ENCODE assay signal across 1 cellular context in the genomic region with DNA sequence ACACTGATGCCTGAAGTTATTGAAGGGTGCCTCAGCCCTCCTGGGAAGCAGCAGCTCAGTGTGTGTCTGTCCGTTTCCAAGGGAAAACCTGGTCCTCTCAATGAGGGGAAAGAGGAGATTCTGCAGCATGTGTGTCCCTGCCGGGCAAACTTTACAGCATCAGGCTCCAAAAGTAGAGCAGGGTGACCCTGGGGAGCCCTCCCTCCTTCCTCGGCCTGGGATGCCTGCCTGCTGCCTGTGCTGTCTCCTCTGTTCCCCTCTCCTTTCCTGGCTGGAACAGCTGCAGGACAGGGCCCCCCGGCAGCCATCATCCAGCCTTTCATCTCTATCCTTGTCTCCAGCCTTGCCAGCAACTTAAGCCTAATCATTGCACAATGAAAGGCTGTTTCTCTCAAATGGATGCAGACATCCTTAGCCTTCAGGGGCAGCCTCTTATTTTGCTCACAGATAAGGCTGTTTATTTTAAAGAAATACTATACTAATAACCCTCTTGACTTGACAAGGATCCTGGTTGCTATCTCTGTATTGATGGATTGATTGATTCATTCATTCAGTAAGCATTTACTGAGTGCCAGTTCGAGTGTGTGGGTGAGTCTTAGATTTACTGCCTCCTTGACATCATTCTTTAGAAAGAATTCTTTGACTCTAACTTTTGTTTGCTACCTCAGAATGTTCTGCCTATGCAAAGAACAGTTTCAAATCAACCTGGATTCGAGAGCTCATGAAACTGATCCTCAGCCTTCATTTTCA.
TF ChIP-seq lines count a peak whose summit lies in the region.

No MANE protein-coding gene starts in this region.

TF ChIP-seq in HEK293, 187 proteins besides CTCF, POLR2A, EP300 and RAD21 (continued from another document and continues in another):
- TF ChIP-seq ZNF155 (tag by site-specific recombination; IDR thresholded peaks at IDR 0.05) (no peak), ZNF266 (tag by site-specific recombination; IDR thresholded peaks at IDR 0.05; ENCODE audit: low read depth) (no peak), ZNF211 (tag by site-specific recombination; IDR thresholded peaks at IDR 0.05; ENCODE audit: low read depth) (no peak), ZNF23 (tag by site-specific recombination; IDR thresholded peaks at IDR 0.05; ENCODE audit: borderline replicate concordance) (no peak), ZNF596 (tag by site-specific recombination; IDR thresholded peaks at IDR 0.05) (no peak; the same call in 1 of the 2 replicates), ZNF501 (tag by site-specific recombination; IDR thresholded peaks at IDR 0.05) (no peak), ZNF843 (tag by site-specific recombination; IDR thresholded peaks at IDR 0.05) (peak; percentile 90), ZNF2 (tag by site-specific recombination; IDR thresholded peaks at IDR 0.05) (no peak), ZNF777 (tag by site-specific recombination; IDR thresholded peaks at IDR 0.05; ENCODE audit: borderline replicate concordance) (no peak), REST (tag by site-specific recombination; IDR thresholded peaks at IDR 0.05) (no peak), PRDM1 (tag by site-specific recombination; IDR thresholded peaks at IDR 0.05) (no peak), ZSCAN16 (tag by site-specific recombination; IDR thresholded peaks at IDR 0.05) (no peak), ZNF580 (tag by site-specific recombination; IDR thresholded peaks at IDR 0.05) (0 out of 2 replicates have a peak, but pooled peaks have one; percentile 32), ZXDB (tag by site-specific recombination; IDR thresholded peaks at IDR 0.05) (peak; percentile 97), MEIS1 (CRISPR knock-in tag; IDR thresholded peaks at IDR 0.05; ENCODE audit: borderline replicate concordance) (no peak), KLF16 (tag by site-specific recombination; IDR thresholded peaks at IDR 0.05) (no peak), ZNF169 (tag by site-specific recombination; IDR thresholded peaks at IDR 0.05) (no peak), ZNF146 (tag by site-specific recombination; IDR thresholded peaks at IDR 0.05) (0 out of 2 replicates have a peak, but pooled peaks have one; percentile 37), ZBTB21 (tag by site-specific recombination; IDR thresholded peaks at IDR 0.05) (no peak), ZNF398 (tag by site-specific recombination; IDR thresholded peaks at IDR 0.05) (no peak), ZEB2 (tag by site-specific recombination; IDR thresholded peaks at IDR 0.05) (peak; percentile 90), ZNF621 (tag by site-specific recombination; IDR thresholded peaks at IDR 0.05) (no peak), FEZF1 (tag by site-specific recombination; IDR thresholded peaks at IDR 0.05) (peak; percentile 91), ZNF341 (tag by site-specific recombination; IDR thresholded peaks at IDR 0.05; ENCODE audit: low read depth) (peak; percentile 90), ZFP41 (tag by site-specific recombination; IDR thresholded peaks at IDR 0.05; ENCODE audit: borderline replicate concordance) (no peak), SETDB1 (IDR thresholded peaks at IDR 0.05; ENCODE audit: insufficient read length, low read length) (no peak), ZFP3 (tag by site-specific recombination; IDR thresholded peaks at IDR 0.05; ENCODE audit: low read depth) (no peak), ZNF18 (tag by site-specific recombination; IDR thresholded peaks at IDR 0.05) (0 out of 2 replicates have a peak, but pooled peaks have one; percentile 26), ZNF202 (tag by site-specific recombination; IDR thresholded peaks at IDR 0.05; ENCODE audit: borderline replicate concordance) (no peak), KLF7 (tag by site-specific recombination; IDR thresholded peaks at IDR 0.05; ENCODE audit: borderline replicate concordance) (no peak), PRDM6 (tag by site-specific recombination; IDR thresholded peaks at IDR 0.05) (peak; percentile 82), ZNF785 (tag by site-specific recombination; IDR thresholded peaks at IDR 0.05) (no peak), ZNF37A (tag by site-specific recombination; IDR thresholded peaks at IDR 0.05) (no peak), ZFHX2 (tag by site-specific recombination; conservative IDR thresholded peaks at IDR 0.05) (0 out of 2 replicates have a peak, but pooled peaks have one; percentile 21), ZNF639 (tag by site-specific recombination; IDR thresholded peaks at IDR 0.05) (peak; percentile 58; the same call in 1 of the 2 replicates), SP7 (tag by site-specific recombination; IDR thresholded peaks at IDR 0.05) (peak; percentile 34; the same call in 1 of the 2 replicates), ZNF248 (tag by site-specific recombination; IDR thresholded peaks at IDR 0.05) (no peak), ZNF132 (tag by site-specific recombination; IDR thresholded peaks at IDR 0.05; ENCODE audit: borderline replicate concordance) (no peak)
- TF ChIP-seq, protein P1, sequence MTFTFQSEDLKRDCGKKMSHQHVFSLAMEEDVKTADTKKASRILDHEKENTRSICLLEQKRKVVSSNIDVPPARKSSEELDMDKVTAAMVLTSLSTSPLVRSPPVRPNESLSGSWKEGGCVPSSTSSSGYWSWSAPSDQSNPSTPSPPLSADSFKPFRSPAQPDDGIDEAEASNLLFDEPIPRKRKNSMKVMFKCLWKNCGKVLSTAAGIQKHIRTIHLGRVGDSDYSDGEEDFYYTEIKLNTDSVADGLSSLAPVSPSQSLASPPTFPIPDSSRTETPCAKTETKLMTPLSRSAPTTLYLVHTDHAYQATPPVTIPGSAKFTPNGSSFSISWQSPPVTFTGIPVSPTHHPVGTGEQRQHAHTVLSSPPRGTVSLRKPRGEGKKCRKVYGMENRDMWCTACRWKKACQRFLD (tag by site-specific recombination; IDR thresholded peaks at IDR 0.05), result no peak
- TF ChIP-seq, protein P2, sequence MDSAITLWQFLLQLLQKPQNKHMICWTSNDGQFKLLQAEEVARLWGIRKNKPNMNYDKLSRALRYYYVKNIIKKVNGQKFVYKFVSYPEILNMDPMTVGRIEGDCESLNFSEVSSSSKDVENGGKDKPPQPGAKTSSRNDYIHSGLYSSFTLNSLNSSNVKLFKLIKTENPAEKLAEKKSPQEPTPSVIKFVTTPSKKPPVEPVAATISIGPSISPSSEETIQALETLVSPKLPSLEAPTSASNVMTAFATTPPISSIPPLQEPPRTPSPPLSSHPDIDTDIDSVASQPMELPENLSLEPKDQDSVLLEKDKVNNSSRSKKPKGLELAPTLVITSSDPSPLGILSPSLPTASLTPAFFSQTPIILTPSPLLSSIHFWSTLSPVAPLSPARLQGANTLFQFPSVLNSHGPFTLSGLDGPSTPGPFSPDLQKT (IDR thresholded peaks at IDR 0.05; ENCODE audit: borderline replicate concordance, low read depth, low read length), result no peak
- TF ChIP-seq, protein P3, sequence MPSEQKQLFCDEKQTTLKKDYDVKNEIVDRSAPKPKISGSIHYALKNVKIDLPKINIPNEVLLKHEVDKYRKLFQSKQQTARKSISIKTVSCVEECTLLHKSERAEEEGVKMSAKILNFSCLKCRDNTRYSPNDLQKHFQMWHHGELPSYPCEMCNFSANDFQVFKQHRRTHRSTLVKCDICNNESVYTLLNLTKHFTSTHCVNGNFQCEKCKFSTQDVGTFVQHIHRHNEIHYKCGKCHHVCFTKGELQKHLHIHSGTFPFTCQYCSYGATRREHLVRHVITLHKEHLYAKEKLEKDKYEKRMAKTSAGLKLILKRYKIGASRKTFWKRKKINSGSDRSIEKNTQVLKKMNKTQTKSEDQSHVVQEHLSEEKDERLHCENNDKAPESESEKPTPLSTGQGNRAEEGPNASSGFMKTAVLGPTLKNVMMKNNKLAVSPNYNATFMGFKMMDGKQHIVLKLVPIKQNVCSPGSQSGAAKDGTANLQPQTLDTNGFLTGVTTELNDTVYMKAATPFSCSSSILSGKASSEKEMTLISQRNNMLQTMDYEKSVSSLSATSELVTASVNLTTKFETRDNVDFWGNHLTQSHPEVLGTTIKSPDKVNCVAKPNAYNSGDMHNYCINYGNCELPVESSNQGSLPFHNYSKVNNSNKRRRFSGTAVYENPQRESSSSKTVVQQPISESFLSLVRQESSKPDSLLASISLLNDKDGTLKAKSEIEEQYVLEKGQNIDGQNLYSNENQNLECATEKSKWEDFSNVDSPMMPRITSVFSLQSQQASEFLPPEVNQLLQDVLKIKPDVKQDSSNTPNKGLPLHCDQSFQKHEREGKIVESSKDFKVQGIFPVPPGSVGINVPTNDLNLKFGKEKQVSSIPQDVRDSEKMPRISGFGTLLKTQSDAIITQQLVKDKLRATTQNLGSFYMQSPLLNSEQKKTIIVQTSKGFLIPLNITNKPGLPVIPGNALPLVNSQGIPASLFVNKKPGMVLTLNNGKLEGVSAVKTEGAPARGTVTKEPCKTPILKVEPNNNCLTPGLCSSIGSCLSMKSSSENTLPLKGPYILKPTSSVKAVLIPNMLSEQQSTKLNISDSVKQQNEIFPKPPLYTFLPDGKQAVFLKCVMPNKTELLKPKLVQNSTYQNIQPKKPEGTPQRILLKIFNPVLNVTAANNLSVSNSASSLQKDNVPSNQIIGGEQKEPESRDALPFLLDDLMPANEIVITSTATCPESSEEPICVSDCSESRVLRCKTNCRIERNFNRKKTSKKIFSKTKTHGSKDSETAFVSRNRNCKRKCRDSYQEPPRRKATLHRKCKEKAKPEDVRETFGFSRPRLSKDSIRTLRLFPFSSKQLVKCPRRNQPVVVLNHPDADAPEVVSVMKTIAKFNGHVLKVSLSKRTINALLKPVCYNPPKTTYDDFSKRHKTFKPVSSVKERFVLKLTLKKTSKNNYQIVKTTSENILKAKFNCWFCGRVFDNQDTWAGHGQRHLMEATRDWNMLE (tag by site-specific recombination; conservative IDR thresholded peaks at IDR 0.05; ENCODE audit: low read depth), result 0 out of 2 replicates have a peak, but pooled peaks have one; percentile 17
